8 cellular contexts compared by ENCODE assay signal in genomic region chr9:127503947-127504886, GRCh38. TPM values are rescaled to one million over a fixed set of nuclear protein-coding genes. Genes with fewer than 3 reads are reported as not detected.
A peak's percentile ranks its signal among the peaks of the same experiment; 100 is the strongest.
DNase-seq lines count a peak whose midpoint lies in the region; TF ChIP-seq lines count a peak whose summit lies in the region.

No MANE protein-coding gene starts in this region.

- WGBS in stomach, 5 donors, result 41 to 51% (median 45%) methylated on average over 9 to 25 of the region's 25 CpGs

- intact Hi-C loops in stomach (cut with DNase I; ENCODE audit: low total_unique reads), result loop anchor here (2.0 kb wide), 1 partner anchor 83 kb away; no protein-coding TSS in a partner anchor

- no peaks in the 10 kb centered on the region for H3K9me3 ChIP-seq in stomach

- H3K4me1 ChIP-seq in stomach, result peaks cover 1 to 40% (median 23%) of the 10 kb centered on the region in 4 donors

- POLR2A ChIA-PET in RWPE1 (lab: Yijun Ruan, JAX; ENCODE audit: low non-redundant PET), result interaction anchor here (0.6 to 0.7 kb wide), 2 partner anchors 52 to 108 kb away, joined by 3 read pairs; no protein-coding TSS in a partner anchor

- TF ChIP-seq CTCF in RWPE1 (conservative IDR thresholded peaks at IDR 0.05; ENCODE audit: low read depth) (peak; percentile 97), stomach (IDR thresholded peaks at IDR 0.05) (peak in 5 of 7 experiments; percentile 80 to 94 (median 86))

- peaks cover 54 to 92% (median 89%) of the 10 kb centered on the region in 4 donors for H3K36me3 ChIP-seq in stomach

- peak overlapping the region; percentile 93 for H3K27ac ChIP-seq in RWPE1
- peak overlapping the region in 4 of 5 donors; percentile 35 to 69 (median 62) for H3K27ac ChIP-seq in stomach

- no peak overlapping the region for H3K4me3 ChIP-seq in stomach

- DNase-seq in DMS153 treated with DMSO at 0.1 percent for 48 hours (lab: John Stamatoyannopoulos, UW; ENCODE audit: unreplicated experiment) (peak; percentile 48), LHCN-M2 (ENCODE audit: low read depth) (peak; percentile 74), RWPE1 (ENCODE audit: low spot score) (peak; percentile 67), fibroblast of the conjunctiva (ENCODE audit: low read depth) (peak; percentile 77), nucleus accumbens (lab: John Stamatoyannopoulos, UW) (peak in 50 of 56 donors; percentile 11 to 88 (median 55)), stomach (peak; percentile 90), OCI-M2 (lab: John Stamatoyannopoulos, UW; ENCODE audit: unreplicated experiment) (no peak)
- peak; percentile 60 to 62 for DNase-seq in activated T-helper 1 cell treated with anti-CD3 and anti-CD28 coated beads, Interleukin-2, amount 50 U/mL, for 16 hours (ENCODE audit: low read depth in 1 of 2, low spot score in 1 of 2)

- CTCF ChIA-PET in RWPE1 (lab: Yijun Ruan, JAX), result interaction anchor here (0.5 to 3.1 kb wide), 31 partner anchors 8 to 1169 kb away, joined by 3 to 44 read pairs (median 4); no protein-coding TSS in a partner anchor

- no peak for TF ChIP-seq POLR2A in stomach (IDR thresholded peaks at IDR 0.05)

- no peaks in the 10 kb centered on the region for H3K27me3 ChIP-seq in stomach

- no peak for TF ChIP-seq EP300 in stomach (IDR thresholded peaks at IDR 0.05)

RNA-seq across cellular contexts. Expression of gene LRSAM1, which starts 52.9 kb away (rescaled TPM):
- 7.4 and 7.9 TPM in 2 replicates for total RNA-seq in LHCN-M2 (2014; rRNA removed)
- polyA plus RNA-seq in LHCN-M2 (2012), result 7.9 TPM
- 100 to 1,000 TPM in 1 of 5 donors, 10 to 100 TPM in 3, 1 to 10 TPM in 1; 7.2 to 138 (median 28.6) TPM for total RNA-seq in stomach
- 10 to 100 TPM; 12.8 to 15.0 (median 13.0) TPM for polyA plus RNA-seq in stomach

RNA-seq across cellular contexts. Expression of gene RPL12, which starts 53.0 kb away (rescaled TPM):
- 2,134 and 2,339 TPM in 2 replicates for total RNA-seq in LHCN-M2 (2014; rRNA removed)
- polyA plus RNA-seq in LHCN-M2 (2012), result 2,625 TPM
- total RNA-seq in stomach, result 1,000 to 10,000 TPM in 4 of 5 donors, 100 to 1,000 TPM in 1; 187 to 1,693 (median 1,211) TPM
- 1,000 to 10,000 TPM; 3,146 to 4,806 (median 4,080) TPM for polyA plus RNA-seq in stomach
